Comparison of ENCODE assay signal across 1 cellular context in genomic region chr11:16603890-16604783, GRCh38.
A peak's percentile ranks its signal among the peaks of the same experiment; 100 is the strongest.
TF ChIP-seq lines count a peak whose summit lies in the region.

No MANE protein-coding gene starts in this region.

TF ChIP-seq in GM23338, 12 proteins besides CTCF, POLR2A, EP300 and RAD21 (continued from another document):
- TF ChIP-seq ZNF462 (CRISPR knock-in tag; IDR thresholded peaks at IDR 0.05) (no peak), CREB1 (CRISPR knock-in tag; IDR thresholded peaks at IDR 0.05; ENCODE audit: low read depth) (peak; percentile 67; the same call in 1 of the 2 replicates), EZH2phosphoT487 (IDR thresholded peaks at IDR 0.05; ENCODE audit: unreplicated experiment) (no peak), POLR2AphosphoS5 (IDR thresholded peaks at IDR 0.05; ENCODE audit: low read depth) (no peak)
